In genomic region chr3:187139895-187140253, GRCh38 we compare ENCODE assay signal across 8 cellular contexts. TPM values are rescaled to one million over a fixed set of nuclear protein-coding genes. Genes with fewer than 3 reads are reported as not detected.
A peak's percentile ranks its signal among the peaks of the same experiment; 100 is the strongest.
DNase-seq lines count a peak whose midpoint lies in the region; ATAC-seq, FAIRE-seq and TF ChIP-seq lines count a peak whose summit lies in the region.

No MANE protein-coding gene starts in this region.

- FAIRE-seq in urothelium cell line (lab: Jason Lieb, UNC): no peak

- H3K4me3 Mint-ChIP-seq in activated naive CD4-positive, alpha-beta T cell treated with anti-CD3 and anti-CD28 coated beads, Interleukin-2, amount 10 ng/mL, durations not matched to agents 7 days and 5 days: peak overlapping the region; percentile 85
- H3K4me3 Mint-ChIP-seq in activated naive CD8-positive, alpha-beta T cell treated with anti-CD3 and anti-CD28 coated beads, Interleukin-2, amount 50 U/mL, for 24 hours: peak overlapping the region; percentile 86

- CTCF ChIA-PET in activated naive CD4-positive, alpha-beta T cell treated with anti-CD3 and anti-CD28 coated beads, Interleukin-2, amount 10 ng/mL, durations not matched to agents 7 days and 5 days (lab: Charles Lee): interaction anchor here (0.7 to 6.5 kb wide), 20 partner anchors 11 to 356 kb away, joined by 3 to 70 read pairs (median 7); partner anchors contain the start of gene RTP4

- peak overlapping the region; percentile 95 for H3K27ac Mint-ChIP-seq in activated naive CD4-positive, alpha-beta T cell treated with anti-CD3 and anti-CD28 coated beads, Interleukin-2, amount 10 ng/mL, durations not matched to agents 7 days and 5 days
- H3K27ac Mint-ChIP-seq in activated naive CD8-positive, alpha-beta T cell treated with anti-CD3 and anti-CD28 coated beads, Interleukin-2, amount 50 U/mL, for 24 hours: peak overlapping the region; percentile 94

- H3K36me3 ChIP-seq in tibial artery: peaks cover 0 to 6% (median 0%) of the 10 kb centered on the region in 3 donors

- H3K27me3 Mint-ChIP-seq in activated naive CD4-positive, alpha-beta T cell treated with anti-CD3 and anti-CD28 coated beads, Interleukin-2, amount 10 ng/mL, durations not matched to agents 7 days and 5 days: peaks cover 13% of the 10 kb centered on the region
- H3K27me3 Mint-ChIP-seq in activated naive CD8-positive, alpha-beta T cell treated with anti-CD3 and anti-CD28 coated beads, Interleukin-2, amount 50 U/mL, for 24 hours: no peaks in the 10 kb centered on the region

- H3K36me3 Mint-ChIP-seq in activated naive CD4-positive, alpha-beta T cell treated with anti-CD3 and anti-CD28 coated beads, Interleukin-2, amount 10 ng/mL, durations not matched to agents 7 days and 5 days: peaks cover 32% of the 10 kb centered on the region
- H3K36me3 Mint-ChIP-seq in activated naive CD8-positive, alpha-beta T cell treated with anti-CD3 and anti-CD28 coated beads, Interleukin-2, amount 50 U/mL, for 24 hours (ENCODE audit: low read depth): peaks cover 20% of the 10 kb centered on the region

- H3K27ac ChIP-seq in tibial artery: peak overlapping the region; percentile 70 to 78

- peaks cover 36% of the 10 kb centered on the region for H3K9me3 Mint-ChIP-seq in activated naive CD4-positive, alpha-beta T cell treated with anti-CD3 and anti-CD28 coated beads, Interleukin-2, amount 10 ng/mL, durations not matched to agents 7 days and 5 days
- peaks cover 21% of the 10 kb centered on the region for H3K9me3 Mint-ChIP-seq in activated naive CD8-positive, alpha-beta T cell treated with anti-CD3 and anti-CD28 coated beads, Interleukin-2, amount 50 U/mL, for 24 hours

- H3K9me3 ChIP-seq in tibial artery: no peaks in the 10 kb centered on the region

- no peak for ATAC-seq in activated naive CD8-positive, alpha-beta T cell treated with anti-CD3 and anti-CD28 coated beads, Interleukin-2, amount 50 U/mL, for 24 hours
- no peak for ATAC-seq in HG02610 (IDR thresholded peaks at IDR 0.05; ENCODE audit: unreplicated experiment)

- peaks cover 0 to 9% (median 3%) of the 10 kb centered on the region in 4 donors for H3K4me1 ChIP-seq in tibial artery

- H3K27me3 ChIP-seq in tibial artery: no peaks in the 10 kb centered on the region

- no peak for DNase-seq in activated naive CD4-positive, alpha-beta T cell treated with anti-CD3 and anti-CD28 coated beads, Interleukin-2, amount 10 ng/mL, durations not matched to agents 7 days and 5 days
- no peak for DNase-seq in activated naive CD4-positive, alpha-beta T cell treated with anti-CD3 and anti-CD28 coated beads, Interleukin-2, amount 50 U/mL, for 16 hours
- DNase-seq in activated naive CD8-positive, alpha-beta T cell treated with anti-CD3 and anti-CD28 coated beads, Interleukin-2, amount 50 U/mL, for 24 hours: no peak
- no peak for DNase-seq in lower leg skin (ENCODE audit: low spot score in 2 of 2)
- DNase-seq in tibial artery: no peak
- DNase-seq in urothelium cell line (ENCODE audit: low spot score): no peak
- no peak for DNase-seq in NCI-H2227 treated with DMSO at 0.1 percent for 48 hours (lab: John Stamatoyannopoulos, UW)

- H3K4me3 ChIP-seq in lower leg skin (ENCODE audit: low read depth, poor library complexity, severe bottlenecking) (peak overlapping the region; percentile 40), tibial artery (peak overlapping the region; percentile 58 to 73)

- WGBS in lower leg skin, 2 donors: 16 to 23% methylated on average over 3 of the region's 3 CpGs

- no peak for TF ChIP-seq CTCF in lower leg skin (IDR thresholded peaks at IDR 0.05)
- no peak for TF ChIP-seq CTCF in tibial artery (IDR thresholded peaks at IDR 0.05)

- peaks cover 24% of the 10 kb centered on the region for H3K4me1 Mint-ChIP-seq in activated naive CD4-positive, alpha-beta T cell treated with anti-CD3 and anti-CD28 coated beads, Interleukin-2, amount 10 ng/mL, durations not matched to agents 7 days and 5 days
- H3K4me1 Mint-ChIP-seq in activated naive CD8-positive, alpha-beta T cell treated with anti-CD3 and anti-CD28 coated beads, Interleukin-2, amount 50 U/mL, for 24 hours: peaks cover 25% of the 10 kb centered on the region

- no peak for TF ChIP-seq POLR2A in lower leg skin (IDR thresholded peaks at IDR 0.05)

- intact Hi-C loops in lower leg skin (cut with DNase I; ENCODE audit: low total_unique reads): no loop called here
- intact Hi-C loops in tibial artery (cut with DNase I; ENCODE audit: low total_unique reads): no loop called here

RNA-seq across cellular contexts. Expression of gene RPL39L, which starts 0.6 kb away (rescaled TPM):
- 10 to 100 TPM in 2 of 4 donors, 1 to 10 TPM in 2; 3.0 to 29.8 (median 11.6) TPM for total RNA-seq in lower leg skin

RNA-seq across cellular contexts. Expression of gene RTP1, which starts 57.4 kb away (rescaled TPM):
- total RNA-seq in lower leg skin: not detected
